Comparison of ENCODE assay signal across 8 cellular contexts in genomic region chr16:67415872-67416793, GRCh38. TPM values are rescaled to one million over a fixed set of nuclear protein-coding genes. Genes with fewer than 3 reads are reported as not detected.
A peak's percentile ranks its signal among the peaks of the same experiment; 100 is the strongest.
DNase-seq lines count a peak whose midpoint lies in the region; ATAC-seq, FAIRE-seq and TF ChIP-seq lines count a peak whose summit lies in the region.

Gene ZDHHC1 (minus strand): TSS chr16:67416477. CDS start chr16:67407775, 8,702 bp downstream.

- H3K4me3 ChIP-seq in GM12864 (ENCODE audit: low read depth, low read length) (peak within 1 kb of the TSS; percentile 59), thyroid gland (replicated peaks in 1 of 3) (peak within 1 kb of the TSS; percentile 39 to 73 (median 72))

- 3 to 4% methylated on average over 19 to 26 of the region's 73 CpGs for WGBS in thyroid gland, 2 donors

- H3K9me3 ChIP-seq in thyroid gland: no peaks in the 10 kb centered on the region

- H3K36me3 Mint-ChIP-seq in activated naive CD4-positive, alpha-beta T cell treated with anti-CD3 and anti-CD28 coated beads for 36 hours (ENCODE audit: low read depth): no peaks in the 10 kb centered on the region
- peaks cover 4% of the 10 kb centered on the region for H3K36me3 Mint-ChIP-seq in nephron progenitor cell (ENCODE audit: low read depth)

- H3K27me3 ChIP-seq in thyroid gland: no peaks in the 10 kb centered on the region

- peak; percentile 54 for TF ChIP-seq CTCF in GM12864 (IDR thresholded peaks at IDR 0.05; ENCODE audit: low read depth, low read length, missing control alignments)
- peak; percentile 54 for TF ChIP-seq CTCF in nephron progenitor cell (IDR thresholded peaks at IDR 0.05)
- peak in 4 of 6 experiments; percentile 40 to 68 (median 53) for TF ChIP-seq CTCF in thyroid gland (IDR thresholded peaks at IDR 0.05)

- peaks cover 34% of the 10 kb centered on the region for H3K27me3 Mint-ChIP-seq in activated naive CD4-positive, alpha-beta T cell treated with anti-CD3 and anti-CD28 coated beads for 36 hours (ENCODE audit: low read depth)
- peaks cover 24% of the 10 kb centered on the region for H3K27me3 Mint-ChIP-seq in nephron progenitor cell (ENCODE audit: low read depth, poor library complexity)

- H3K9me3 Mint-ChIP-seq in activated naive CD4-positive, alpha-beta T cell treated with anti-CD3 and anti-CD28 coated beads for 36 hours: no peaks in the 10 kb centered on the region
- H3K9me3 Mint-ChIP-seq in nephron progenitor cell: no peaks in the 10 kb centered on the region

- H3K4me3 Mint-ChIP-seq in activated naive CD4-positive, alpha-beta T cell treated with anti-CD3 and anti-CD28 coated beads for 36 hours: peak within 1 kb of the TSS; percentile 66
- peak within 1 kb of the TSS; percentile 88 for H3K4me3 Mint-ChIP-seq in nephron progenitor cell

- intact Hi-C loops in activated naive CD4-positive, alpha-beta T cell treated with anti-CD3 and anti-CD28 coated beads for 36 hours (cut with micrococcal nuclease): loop anchor here (1.0 to 10.0 kb wide), 2 partner anchors 137 to 461 kb away; partner anchors contain the start of gene PLEKHG4
- intact Hi-C loops in thyroid gland (cut with DNase I): no loop called here

- CTCF ChIA-PET in activated naive CD4-positive, alpha-beta T cell treated with anti-CD3 and anti-CD28 coated beads for 36 hours (lab: Charles Lee): interaction anchor here (0.6 to 2.0 kb wide), 12 partner anchors 11 to 1641 kb away, joined by 3 to 8 read pairs (median 3); no protein-coding TSS in a partner anchor

- peaks cover 34 to 38% of the 10 kb centered on the region in 2 donors for H3K4me1 ChIP-seq in thyroid gland

- no peaks in the 10 kb centered on the region for H3K36me3 ChIP-seq in thyroid gland

- H3K27ac Mint-ChIP-seq in activated naive CD4-positive, alpha-beta T cell treated with anti-CD3 and anti-CD28 coated beads for 36 hours: no peak within 1 kb of the TSS
- H3K27ac Mint-ChIP-seq in nephron progenitor cell: peak within 1 kb of the TSS; percentile 40

- DNase-seq in GM12864 (ENCODE audit: low read depth) (no peak), NCI-H748 (lab: John Stamatoyannopoulos, UW; ENCODE audit: unreplicated experiment) (peak; percentile 72), frontal cortex (ENCODE audit: low spot score in 2 of 2) (peak; percentile 88 to 91), nephron progenitor cell (peak; percentile 82), thyroid gland (peak; percentile 73 to 79)
- DNase-seq in activated naive CD4-positive, alpha-beta T cell treated with anti-CD3 and anti-CD28 coated beads for 36 hours: peak; percentile 48

- FAIRE-seq in frontal cortex (lab: Jason Lieb, UNC): no peak

- ATAC-seq in HG02642 (IDR thresholded peaks at IDR 0.05; ENCODE audit: poor library complexity, unreplicated experiment) (peak; percentile 73), HG03039 (IDR thresholded peaks at IDR 0.05; ENCODE audit: unreplicated experiment) (no peak)

- peaks cover 6% of the 10 kb centered on the region for H3K4me1 Mint-ChIP-seq in activated naive CD4-positive, alpha-beta T cell treated with anti-CD3 and anti-CD28 coated beads for 36 hours (ENCODE audit: low read depth)
- H3K4me1 Mint-ChIP-seq in nephron progenitor cell: peaks cover 46% of the 10 kb centered on the region

- peak in 1 of 2 donors; percentile 68 for TF ChIP-seq POLR2A in thyroid gland (IDR thresholded peaks at IDR 0.05)

- peak within 1 kb of the TSS; percentile 81 to 96 (median 93) for H3K27ac ChIP-seq in thyroid gland

RNA-seq across cellular contexts. Expression of gene ZDHHC1, which starts in this region (rescaled TPM):
- under 1 TPM; 0.12 to 0.32 TPM for total RNA-seq in activated naive CD4-positive, alpha-beta T cell treated with anti-CD3 and anti-CD28 coated beads for 36 hours
- 1.2 TPM for total RNA-seq in frontal cortex
- 10 to 100 TPM; 33.3 to 63.8 (median 50.9) TPM for total RNA-seq in thyroid gland

Comparison
In these comparisons a context has a peak if more than half of its experiments do, and no peak if none do; other contexts are left out.
1. RNA of gene ZDHHC1 (total RNA-seq): 33.3 to 63.8 TPM in thyroid gland; 1.2 TPM in frontal cortex (single experiment) and 0.12 to 0.32 TPM in activated naive CD4-positive, alpha-beta T cell treated with anti-CD3 and anti-CD28 coated beads for 36 hours; every median in the first group is over 10 times any median in the second.
2. Peak in DNase-seq in activated naive CD4-positive, alpha-beta T cell treated with anti-CD3 and anti-CD28 coated beads for 36 hours; RNA of the gene not detected or under 1 TPM.
3. Peak in every context shown above with its lines, with median percentiles within 50 percentile points of each other: CTCF ChIP-seq.